9 cellular contexts compared by ENCODE assay signal in genomic region chr5:1343315-1343751, GRCh38. TPM values are rescaled to one million over a fixed set of nuclear protein-coding genes. Genes with fewer than 3 reads are reported as not detected.
DNase-seq lines count a peak whose midpoint lies in the region; ATAC-seq and TF ChIP-seq lines count a peak whose summit lies in the region.
"Had no signal": no experiment of that assay in that cellular context is flagged by ENCODE, and none has a peak within 500 bp of the region (broad histone marks: within the 10 kb centered on the region; RNA-seq: fewer than 3 reads in every experiment).

No MANE protein-coding gene starts in this region.

- peaks cover 31% of the 10 kb centered on the region for H3K4me1 Mint-ChIP-seq in activated CD8-positive, alpha-beta memory T cell treated with anti-CD3 and anti-CD28 coated beads, Interleukin-2, amount 10 ng/mL, durations not matched to agents 7 days and 5 days
- H3K4me1 Mint-ChIP-seq in stimulated activated memory B cell treated with anti-CD40 and anti-IgM and Interleukin-4, amounts not matched to agents 10 μg/mL and 1 μg/mL and 100 μg/mL, for 72 hours = peaks cover 51% of the 10 kb centered on the region

- peaks cover 6% of the 10 kb centered on the region for H3K36me3 ChIP-seq in SU-DHL-6 (ENCODE audit: low read length)
- H3K36me3 ChIP-seq in hepatocyte (replicated peaks; ENCODE audit: insufficient read depth, low read depth) = no peaks in the 10 kb centered on the region
- H3K36me3 ChIP-seq in ascending aorta = peaks cover 26 to 44% of the 10 kb centered on the region in 2 donors

- no peaks in the 10 kb centered on the region for H3K9me3 Mint-ChIP-seq in activated CD8-positive, alpha-beta memory T cell treated with anti-CD3 and anti-CD28 coated beads, Interleukin-2, amount 10 ng/mL, durations not matched to agents 7 days and 5 days (ENCODE audit: low read depth)
- no peaks in the 10 kb centered on the region for H3K9me3 Mint-ChIP-seq in stimulated activated memory B cell treated with anti-CD40 and anti-IgM and Interleukin-4, amounts not matched to agents 10 μg/mL and 1 μg/mL and 100 μg/mL, for 72 hours

- no peaks in the 10 kb centered on the region for H3K27me3 Mint-ChIP-seq in activated CD8-positive, alpha-beta memory T cell treated with anti-CD3 and anti-CD28 coated beads, Interleukin-2, amount 10 ng/mL, durations not matched to agents 7 days and 5 days
- H3K27me3 Mint-ChIP-seq in stimulated activated memory B cell treated with anti-CD40 and anti-IgM and Interleukin-4, amounts not matched to agents 10 μg/mL and 1 μg/mL and 100 μg/mL, for 72 hours = no peaks in the 10 kb centered on the region

- peaks cover 25% of the 10 kb centered on the region for H3K36me3 Mint-ChIP-seq in activated CD8-positive, alpha-beta memory T cell treated with anti-CD3 and anti-CD28 coated beads, Interleukin-2, amount 10 ng/mL, durations not matched to agents 7 days and 5 days
- H3K36me3 Mint-ChIP-seq in stimulated activated memory B cell treated with anti-CD40 and anti-IgM and Interleukin-4, amounts not matched to agents 10 μg/mL and 1 μg/mL and 100 μg/mL, for 72 hours = peaks cover 39% of the 10 kb centered on the region

- CTCF ChIA-PET in activated CD8-positive, alpha-beta memory T cell treated with anti-CD3 and anti-CD28 coated beads, Interleukin-2, amount 10 ng/mL, durations not matched to agents 7 days and 5 days (lab: Charles Lee) = interaction anchor here (0.7 to 2.4 kb wide), 2 partner anchors 176 to 301 kb away, joined by 3 to 13 read pairs; no protein-coding TSS in a partner anchor

- H4K20me1 ChIP-seq in SU-DHL-6 (ENCODE audit: low read depth, low read length) = no peaks in the 10 kb centered on the region
- no peaks in the 10 kb centered on the region for H4K20me1 ChIP-seq in hepatocyte (ENCODE audit: insufficient read depth, poor library complexity, severe bottlenecking)

- WGBS in hepatocyte (ENCODE audit: low lambda C conversion rate, missing lambda C conversion rate) = 92% methylated on average over 9 of the region's 9 CpGs

- peaks cover 15% of the 10 kb centered on the region for H3K4me1 ChIP-seq in hepatocyte (ENCODE audit: insufficient read depth)
- peaks cover 2 to 17% of the 10 kb centered on the region in 2 donors for H3K4me1 ChIP-seq in ascending aorta

- peak overlapping the region; percentile 75 for H3K9ac ChIP-seq in SU-DHL-6 (ENCODE audit: low read length)

- H3K27me3 ChIP-seq in SU-DHL-6 (ENCODE audit: low read length) = no peaks in the 10 kb centered on the region
- no peaks in the 10 kb centered on the region for H3K27me3 ChIP-seq in hepatocyte
- H3K27me3 ChIP-seq in ascending aorta = no peaks in the 10 kb centered on the region

- H3F3A ChIP-seq in SU-DHL-6 (ENCODE audit: insufficient read depth) = peaks cover 28% of the 10 kb centered on the region

- H3K9me2 ChIP-seq in SU-DHL-6 (replicated peaks; ENCODE audit: insufficient read depth, low read length) (no peaks in the 10 kb centered on the region), hepatocyte (replicated peaks; ENCODE audit: insufficient read depth) (no peaks in the 10 kb centered on the region)

- no peak for DNase-seq in activated CD8-positive, alpha-beta memory T cell treated with anti-CD3 and anti-CD28 coated beads, Interleukin-2, amount 10 ng/mL, durations not matched to agents 7 days and 5 days
- no peak for DNase-seq in activated CD8-positive, alpha-beta memory T cell treated with anti-CD3 and anti-CD28 coated beads, Interleukin-2, amount 50 U/mL, for 4 hours
- DNase-seq in hepatocyte (ENCODE audit: low spot score) (no peak), NCI-H1417 treated with DMSO at 0.1 percent for 48 hours (lab: John Stamatoyannopoulos, UW) (no peak), anterior cingulate cortex (lab: John Stamatoyannopoulos, UW) (no peak), ascending aorta (ENCODE audit: low spot score in 2 of 2) (no peak)

- H3K4me2 ChIP-seq in SU-DHL-6 (ENCODE audit: low read depth, low read length, poor library complexity, severe bottlenecking) (peak overlapping the region; percentile 89), hepatocyte (peak overlapping the region; percentile 91)

- H2AFZ ChIP-seq in SU-DHL-6 (ENCODE audit: low read depth, low read length, severe bottlenecking) (no peak overlapping the region), hepatocyte (no peak overlapping the region)

- peak overlapping the region; percentile 90 for H3K27ac ChIP-seq in SU-DHL-6 (ENCODE audit: low read depth, low read length)
- no peak overlapping the region for H3K27ac ChIP-seq in hepatocyte
- no peak overlapping the region for H3K27ac ChIP-seq in ascending aorta

- H3K79me2 ChIP-seq in SU-DHL-6 (ENCODE audit: insufficient read depth, low read length) (peaks cover 40% of the 10 kb centered on the region), hepatocyte (peaks cover 37% of the 10 kb centered on the region)

- peak overlapping the region; percentile 83 for H3K4me3 Mint-ChIP-seq in activated CD8-positive, alpha-beta memory T cell treated with anti-CD3 and anti-CD28 coated beads, Interleukin-2, amount 10 ng/mL, durations not matched to agents 7 days and 5 days
- peak overlapping the region; percentile 85 for H3K4me3 Mint-ChIP-seq in stimulated activated memory B cell treated with anti-CD40 and anti-IgM and Interleukin-4, amounts not matched to agents 10 μg/mL and 1 μg/mL and 100 μg/mL, for 72 hours

- H3K27ac Mint-ChIP-seq in activated CD8-positive, alpha-beta memory T cell treated with anti-CD3 and anti-CD28 coated beads, Interleukin-2, amount 10 ng/mL, durations not matched to agents 7 days and 5 days = no peak overlapping the region
- peak overlapping the region; percentile 79 for H3K27ac Mint-ChIP-seq in stimulated activated memory B cell treated with anti-CD40 and anti-IgM and Interleukin-4, amounts not matched to agents 10 μg/mL and 1 μg/mL and 100 μg/mL, for 72 hours

- TF ChIP-seq CTCF in SU-DHL-6 (IDR thresholded peaks at IDR 0.05; ENCODE audit: insufficient read depth, low read length, poor library complexity, severe bottlenecking) (no peak), hepatocyte (IDR thresholded peaks at IDR 0.05; ENCODE audit: poor library complexity) (no peak), ascending aorta (IDR thresholded peaks at IDR 0.05) (no peak)

- no peaks in the 10 kb centered on the region for H3K9me3 ChIP-seq in SU-DHL-6 (ENCODE audit: insufficient read depth, low read length)
- H3K9me3 ChIP-seq in hepatocyte (ENCODE audit: low read depth) = no peaks in the 10 kb centered on the region
- no peaks in the 10 kb centered on the region for H3K9me3 ChIP-seq in ascending aorta

- intact Hi-C loops in ascending aorta (cut with DNase I) = no loop called here

- no peak for ATAC-seq in activated CD8-positive, alpha-beta memory T cell treated with anti-CD3 and anti-CD28 coated beads, Interleukin-2, amount 10 ng/mL, durations not matched to agents 7 days and 5 days
- ATAC-seq in stimulated activated memory B cell treated with anti-CD40 and anti-IgM and Interleukin-4, amounts not matched to agents 10 μg/mL and 1 μg/mL and 100 μg/mL, for 72 hours = no peak

- H3K4me3 ChIP-seq in SU-DHL-6 (ENCODE audit: insufficient read depth, low read length, poor library complexity, severe bottlenecking) (peak overlapping the region; percentile 62), hepatocyte (no peak overlapping the region), ascending aorta (no peak overlapping the region)

RNA-seq across cellular contexts. Expression of gene CLPTM1L, which starts 1.6 kb away (rescaled TPM):
- 100 to 1,000 TPM; 107 to 115 TPM for total RNA-seq in activated CD8-positive, alpha-beta memory T cell treated with anti-CD3 and anti-CD28 coated beads, Interleukin-2, amount 10 ng/mL, durations not matched to agents 7 days and 5 days
- 99.3 and 130 TPM in 2 replicates for total RNA-seq in hepatocyte
- polyA plus RNA-seq in hepatocyte = 129 and 143 TPM in 2 replicates
- total RNA-seq in ascending aorta = 23.6 TPM

RNA-seq across cellular contexts. Expression of gene TERT, which starts 48.5 kb away (rescaled TPM):
- 1 to 10 TPM in 1 of 2 experiments, under 1 TPM in 1; 0.82 to 1.5 TPM for total RNA-seq in activated CD8-positive, alpha-beta memory T cell treated with anti-CD3 and anti-CD28 coated beads, Interleukin-2, amount 10 ng/mL, durations not matched to agents 7 days and 5 days
- total RNA-seq in hepatocyte (not detected in 2 replicates), ascending aorta (not detected)
- polyA plus RNA-seq in hepatocyte = 0.08 TPM in 1 of 2 replicates, not detected in the other
- total RNA-seq: ureter had no signal
